In the genomic region with DNA sequence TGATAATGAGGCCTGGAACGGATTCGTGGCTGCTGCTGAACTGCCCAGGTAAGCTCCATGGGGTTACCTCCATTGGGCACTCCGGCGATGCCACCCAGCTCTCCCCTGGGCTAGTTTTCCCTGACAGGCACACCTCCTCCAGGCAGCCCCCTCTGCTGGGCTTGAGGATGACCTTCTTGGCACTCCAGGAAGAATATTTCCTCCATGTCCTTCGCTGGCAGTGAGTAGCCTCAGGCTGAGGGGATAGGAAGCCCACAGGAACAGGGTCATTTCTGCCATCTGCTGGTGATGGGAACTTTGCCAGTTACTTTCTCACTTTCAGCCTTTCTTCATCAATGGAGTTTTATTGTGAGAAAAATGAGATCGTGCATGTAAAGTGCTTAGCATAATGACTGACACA, we compare ENCODE assay signal across 1 cellular context. TPM values are rescaled to one million over a fixed set of nuclear protein-coding genes. Genes with fewer than 3 reads are reported as not detected.
"Had no signal": no experiment of that assay in that cellular context is flagged by ENCODE, and none has a peak within 500 bp of the region (broad histone marks: within the 10 kb centered on the region; RNA-seq: fewer than 3 reads in every experiment).

No MANE protein-coding gene starts in this region.

RNA-seq across cellular contexts. Expression of a gene that starts 8.7 kb away (rescaled TPM):
- total RNA-seq: cardiac muscle cell had no signal
